In the genomic region with DNA sequence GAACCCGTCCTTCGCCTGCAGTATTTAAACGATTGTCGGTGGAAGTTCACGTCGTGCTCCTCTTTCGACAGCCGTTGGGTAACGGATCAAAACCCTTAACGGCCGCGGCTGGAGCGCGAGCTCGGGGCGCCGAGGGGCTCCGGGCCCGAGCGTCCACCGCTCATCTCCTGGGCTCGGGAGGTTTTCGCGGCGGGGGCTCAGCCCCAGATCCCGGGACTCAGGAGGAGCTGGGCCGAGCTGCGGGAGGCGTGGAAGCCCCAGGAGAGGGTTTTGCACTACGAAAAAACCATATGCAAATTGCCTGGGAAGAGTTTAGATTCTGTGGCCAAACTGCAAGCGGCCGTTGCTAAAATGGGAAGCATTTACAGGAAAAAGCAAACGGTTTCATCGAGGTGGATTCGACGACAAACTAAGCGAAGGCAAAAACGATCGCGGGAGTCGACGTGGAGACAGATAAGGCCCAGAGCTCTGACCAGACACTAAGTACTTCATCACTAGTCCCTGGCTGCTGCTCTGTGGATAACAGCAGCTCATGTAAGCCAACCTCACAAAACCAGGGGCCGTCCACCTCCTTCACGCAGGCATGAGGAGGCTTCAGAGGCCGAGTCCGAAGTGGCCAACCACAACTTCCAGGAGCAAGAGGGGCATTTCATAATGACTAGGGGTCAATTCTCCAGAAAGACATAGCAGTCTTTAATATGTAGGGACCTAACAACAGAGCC, we compare ENCODE assay signal across 9 cellular contexts.
DNase-seq lines count a peak whose midpoint lies in the region; ATAC-seq and TF ChIP-seq lines count a peak whose summit lies in the region.
"Had no signal": no experiment of that assay in that cellular context is flagged by ENCODE, and none has a peak within 500 bp of the region (broad histone marks: within the 10 kb centered on the region; RNA-seq: fewer than 3 reads in every experiment).

No MANE protein-coding gene starts in this region.

- no peaks in the 10 kb centered on the region for H3K9me3 ChIP-seq in GM23248 (ENCODE audit: low read depth)

- no peaks in the 10 kb centered on the region for H4K20me1 ChIP-seq in GM23248 (ENCODE audit: insufficient read depth)

- DNase-seq in GM23248 (peak; percentile 28), choroid plexus epithelial cell (ENCODE audit: low read depth) (no peak), iris pigment epithelial cell (ENCODE audit: low read depth) (peak; percentile 4), skeletal muscle cell (ENCODE audit: low read depth) (no peak), NCI-H1092 (lab: John Stamatoyannopoulos, UW) (no peak), HT-29 (ENCODE audit: low spot score) (no peak), inferior parietal cortex (ENCODE audit: extremely low spot score) (no peak)

- H3K27ac ChIP-seq in GM23248: no peak overlapping the region
- H3K27ac ChIP-seq: SK-N-MC had no signal

- in situ Hi-C loops in GM23248 (cut with MboI): no loop called here

- peak overlapping the region; percentile 57 for H2AFZ ChIP-seq in GM23248

- TF ChIP-seq CTCF in choroid plexus epithelial cell (conservative IDR thresholded peaks at IDR 0.05; ENCODE audit: low read depth, low read length): no peak

- no peak for ATAC-seq in GM18868 (IDR thresholded peaks at IDR 0.05; ENCODE audit: unreplicated experiment)

- H3K4me2 ChIP-seq in GM23248 (ENCODE audit: unreplicated experiment): peak overlapping the region; percentile 73

- no peak overlapping the region for H3K9ac ChIP-seq in GM23248

- no peaks in the 10 kb centered on the region for H3K79me2 ChIP-seq in GM23248 (ENCODE audit: insufficient read depth)

- no peaks in the 10 kb centered on the region for H3K9me2 ChIP-seq in GM23248 (ENCODE audit: insufficient read depth)

- WGBS in GM23248 (ENCODE audit: low coverage in 1 of 2, low lambda C conversion rate in 2 of 2, missing lambda C conversion rate in 2 of 2), 2 experiments: 19% methylated on average over 46 of the region's 46 CpGs

- no peaks in the 10 kb centered on the region for H3K4me1 ChIP-seq in GM23248 (ENCODE audit: insufficient read depth)

- peaks cover 6% of the 10 kb centered on the region; the same call in 1 of the 2 replicates for H3K27me3 ChIP-seq in GM23248 (replicated peaks; ENCODE audit: insufficient read depth)

- H3K4me3 ChIP-seq in GM23248 (peak overlapping the region; percentile 62), choroid plexus epithelial cell (ENCODE audit: low read depth, low read length) (peak overlapping the region; percentile 44), skeletal muscle cell (ENCODE audit: low read depth, low read length) (peak overlapping the region; percentile 31)
- H3K4me3 ChIP-seq: SK-N-MC had no signal

- no peaks in the 10 kb centered on the region for H3F3A ChIP-seq in GM23248 (ENCODE audit: insufficient read depth)

- no peaks in the 10 kb centered on the region for H3K36me3 ChIP-seq in GM23248 (ENCODE audit: low read depth)

Comparison
In these comparisons a context has a peak if more than half of its experiments do, and no peak if none do; other contexts are left out.
1. DNase-seq: peak in GM23248 (single experiment) and iris pigment epithelial cell (single experiment); none in choroid plexus epithelial cell (single experiment), skeletal muscle cell (single experiment), NCI-H1092 (single experiment), HT-29 (single experiment) and inferior parietal cortex (single experiment).
2. Peak in every context shown above with its lines, with median percentiles within 50 percentile points of each other: H3K4me3 ChIP-seq.